In genomic region chr2:121219866-121220265, GRCh38 we compare ENCODE assay signal across 5 cellular contexts.
"Had no signal": no experiment of that assay in that cellular context is flagged by ENCODE, and none has a peak within 500 bp of the region (broad histone marks: within the 10 kb centered on the region; RNA-seq: fewer than 3 reads in every experiment).

No MANE protein-coding gene starts in this region.

- H3K4me3 ChIP-seq: GM23338 had no signal

- ATAC-seq: GM23338 had no signal

- H3K36me3 Mint-ChIP-seq: IgD-negative memory B cell had no signal

- DNase-seq: H9, HCEC 1CT, KBM-7 had no signal

- H3K4me1 Mint-ChIP-seq: GM23338, H9 had no signal

- H3K27ac Mint-ChIP-seq: GM23338, H9, IgD-negative memory B cell had no signal

- H3K4me3 Mint-ChIP-seq: GM23338, H9, IgD-negative memory B cell had no signal

- H3K9me3 Mint-ChIP-seq: GM23338, H9 had no signal
